ENCODE assay signal across 12 cellular contexts in the genomic region with DNA sequence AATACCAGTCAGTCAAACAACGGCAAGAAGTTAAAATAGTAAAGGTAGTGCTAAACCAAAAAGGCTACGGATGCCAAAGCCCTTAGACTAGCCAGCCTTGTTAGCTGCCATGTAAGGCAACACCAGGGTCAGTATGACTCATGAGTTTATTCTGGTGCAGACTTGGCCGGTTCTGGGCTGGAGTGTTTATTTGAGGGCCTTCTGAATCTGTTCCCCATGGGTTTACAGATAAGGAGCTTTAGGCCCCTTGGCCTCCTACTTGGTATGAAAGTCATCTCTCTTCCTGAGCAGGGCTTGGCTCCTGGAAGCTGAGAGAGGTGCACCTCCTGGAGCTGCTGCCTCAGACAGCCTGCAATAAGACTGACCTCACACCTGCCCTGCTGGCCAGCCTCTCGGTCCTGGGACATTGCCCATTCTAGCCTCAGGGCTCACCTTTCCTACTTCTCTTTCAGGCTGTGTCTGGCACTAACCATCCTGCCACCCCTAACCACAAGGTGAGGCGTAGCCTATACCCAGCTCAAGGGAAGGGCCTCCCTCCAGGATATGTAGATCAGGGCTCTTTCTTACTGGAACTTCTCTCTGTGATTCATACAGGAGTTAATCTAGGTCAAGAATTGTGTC. TPM values are rescaled to one million over a fixed set of nuclear protein-coding genes. Genes with fewer than 3 reads are reported as not detected.
DNase-seq lines count a peak whose midpoint lies in the region; ATAC-seq and TF ChIP-seq lines count a peak whose summit lies in the region.
"Had no signal": no experiment of that assay in that cellular context is flagged by ENCODE, and none has a peak within 500 bp of the region (broad histone marks: within the 10 kb centered on the region; RNA-seq: fewer than 3 reads in every experiment).

No MANE protein-coding gene starts in this region.

- H3K27me3 ChIP-seq in BLaER1 treated with 17β-estradiol and CSF1 and Interleukin-3, amounts not matched to agents 10 nM and 100 nM, result peaks cover 0 to 58% (median 0%) of the 10 kb centered on the region in 11 experiments; a peak in 6 of 22 replicates
- no peaks in the 10 kb centered on the region for H3K27me3 ChIP-seq in HUES64 (ENCODE audit: insufficient read depth, low read length)
- no peaks in the 10 kb centered on the region for H3K27me3 ChIP-seq in endodermal cell (ENCODE audit: control insufficient read depth, insufficient read depth, low read length, poor library complexity, severe bottlenecking)

- H3K36me3 ChIP-seq in BLaER1 treated with 17β-estradiol and CSF1 and Interleukin-3, amounts not matched to agents 10 nM and 100 nM, result no peaks in the 10 kb centered on the region
- H3K36me3 ChIP-seq in HUES64 (ENCODE audit: insufficient read depth, low read length), result no peaks in the 10 kb centered on the region
- H3K36me3 ChIP-seq in endodermal cell (ENCODE audit: control insufficient read depth, insufficient read depth, low read length), result no peaks in the 10 kb centered on the region

- H3K9ac ChIP-seq in BLaER1 treated with 17β-estradiol and CSF1 and Interleukin-3, amounts not matched to agents 10 nM and 100 nM, result no peak overlapping the region
- no peak overlapping the region for H3K9ac ChIP-seq in HUES64 (ENCODE audit: low read depth, low read length)
- H3K9ac ChIP-seq in endodermal cell (ENCODE audit: extremely low read depth, low read length, poor library complexity, severe bottlenecking), result no peak overlapping the region

- 67% methylated on average over 5 of the region's 5 CpGs for WGBS in HUES64
- whole genome bisulfite sequencing in endodermal cell (ENCODE audit: insufficient coverage in 1 of 2, insufficient read length in 1 of 2), 2 experiments, result 85 to 95% methylated on average over 4 to 5 of the region's 5 CpGs

- H3K4me1 Mint-ChIP-seq in endodermal cell, result peaks cover 37% of the 10 kb centered on the region

- peaks cover 0 to 7% (median 0%) of the 10 kb centered on the region in 11 experiments; a peak in 2 of 22 replicates for H3K9me3 ChIP-seq in BLaER1 treated with 17β-estradiol and CSF1 and Interleukin-3, amounts not matched to agents 10 nM and 100 nM (replicated peaks in 1 of 11)
- no peaks in the 10 kb centered on the region for H3K9me3 ChIP-seq in HUES64 (ENCODE audit: insufficient read depth, low read depth, low read length)
- no peaks in the 10 kb centered on the region for H3K9me3 ChIP-seq in endodermal cell (ENCODE audit: control insufficient read depth, low read length)

- no peak overlapping the region for H3K4me3 Mint-ChIP-seq in endodermal cell
- H3K4me3 Mint-ChIP-seq: T-helper 1 cell treated with Interleukin-12 subunit alpha and Interleukin-12 subunit beta and Interleukin-4 antibody, amounts not matched to agents 30 μg/mL and 1 μg/mL, for 36 hours had no signal

- DNase-seq in endodermal cell (peak; percentile 57), mucosa of gallbladder (ENCODE audit: low spot score) (peak; percentile 69), NCI-H526 (lab: John Stamatoyannopoulos, UW) (no peak), DMS79 (lab: John Stamatoyannopoulos, UW) (no peak)
- DNase-seq: DND-41; stimulated activated CD4-positive, alpha-beta T cell treated with anti-CD3 and anti-CD28 coated beads, Interleukin-4, amount 100 ng/mL, for 1 hour had no signal

- no peak overlapping the region for H3K4me3 ChIP-seq in BLaER1 treated with 17β-estradiol and CSF1 and Interleukin-3, amounts not matched to agents 10 nM and 100 nM
- H3K4me3 ChIP-seq in HUES64 (ENCODE audit: low read length), result no peak overlapping the region
- no peak overlapping the region for H3K4me3 ChIP-seq in endodermal cell (ENCODE audit: low read length)

- no peak overlapping the region for H3K27ac Mint-ChIP-seq in endodermal cell
- H3K27ac Mint-ChIP-seq: T-helper 1 cell treated with Interleukin-12 subunit alpha and Interleukin-12 subunit beta and Interleukin-4 antibody, amounts not matched to agents 30 μg/mL and 1 μg/mL, for 36 hours had no signal

- no peaks in the 10 kb centered on the region for H3K9me3 Mint-ChIP-seq in endodermal cell

- peak overlapping the region in 7 of 11 experiments; percentile 2 to 82 (median 51); a peak in 12 of 22 replicates for H3K4me2 ChIP-seq in BLaER1 treated with 17β-estradiol and CSF1 and Interleukin-3, amounts not matched to agents 10 nM and 100 nM

- no peaks in the 10 kb centered on the region for H4K20me1 ChIP-seq in BLaER1 treated with 17β-estradiol and CSF1 and Interleukin-3, amounts not matched to agents 10 nM and 100 nM

- ATAC-seq in GM21390 (IDR thresholded peaks at IDR 0.05; ENCODE audit: unreplicated experiment), result no peak
- no peak for ATAC-seq in GM18907 (IDR thresholded peaks at IDR 0.05; ENCODE audit: unreplicated experiment)

- H3K4me1 ChIP-seq in BLaER1 treated with 17β-estradiol and CSF1 and Interleukin-3, amounts not matched to agents 10 nM and 100 nM, result peaks cover 36 to 69% (median 51%) of the 10 kb centered on the region in 10 experiments
- H3K4me1 ChIP-seq in HUES64 (ENCODE audit: insufficient read depth, low read length) (peaks cover 54% of the 10 kb centered on the region), endodermal cell (ENCODE audit: control insufficient read depth, insufficient read depth, low read length) (peaks cover 4% of the 10 kb centered on the region)

- H3K27me3 Mint-ChIP-seq in endodermal cell (ENCODE audit: insufficient read depth), result peaks cover 5% of the 10 kb centered on the region

- peak overlapping the region in 4 of 11 experiments; percentile 3 to 29 (median 18); a peak in 3 of 22 replicates for H3K27ac ChIP-seq in BLaER1 treated with 17β-estradiol and CSF1 and Interleukin-3, amounts not matched to agents 10 nM and 100 nM
- H3K27ac ChIP-seq in HUES64 (ENCODE audit: low read depth, low read length), result peak overlapping the region; percentile 97
- no peak overlapping the region for H3K27ac ChIP-seq in endodermal cell (ENCODE audit: low read depth, low read length)

- no peak for TF ChIP-seq CTCF in endodermal cell (conservative IDR thresholded peaks at IDR 0.05)

- no peaks in the 10 kb centered on the region for H3K36me3 Mint-ChIP-seq in endodermal cell (ENCODE audit: low read depth)

RNA-seq across cellular contexts. Expression of gene RTP1, which starts 10.4 kb away (rescaled TPM):
- 3.5 TPM for polyA plus RNA-seq in HUES64 (2013, experiment 1 of 2)
- 2.3 TPM for polyA plus RNA-seq in HUES64 (2013, experiment 2 of 2)
- total RNA-seq in endodermal cell (under 1 TPM in 1 of 2 donors, not detected in 1; 0.88 TPM), mucosa of gallbladder (not detected)
- polyA plus RNA-seq in endodermal cell (2013, experiment 1 of 2), result 0.28 TPM
- 0.12 TPM for polyA plus RNA-seq in endodermal cell (2013, experiment 2 of 2)
- total RNA-seq: dermis microvascular lymphatic vessel endothelial cell had no signal

RNA-seq across cellular contexts. Expression of gene RPL39L, which starts 47.6 kb away (rescaled TPM):
- 38.1 TPM for polyA plus RNA-seq in HUES64 (2013, experiment 1 of 2)
- polyA plus RNA-seq in HUES64 (2013, experiment 2 of 2), result 41.1 TPM
- total RNA-seq in endodermal cell (10 to 100 TPM; 26.8 to 34.5 TPM), mucosa of gallbladder (2.7 TPM)
- polyA plus RNA-seq in endodermal cell (2013, experiment 1 of 2), result 9.1 TPM
- polyA plus RNA-seq in endodermal cell (2013, experiment 2 of 2), result 7.0 TPM

Comparison
In these comparisons a context has a peak if more than half of its experiments do, and no peak if none do; other contexts are left out.
1. DNase-seq: peak in endodermal cell (single experiment) and mucosa of gallbladder (single experiment); none in NCI-H526 (0 of 2) and DMS79 (single experiment).